ENCODE assay signal across 8 cellular contexts in the genomic region with DNA sequence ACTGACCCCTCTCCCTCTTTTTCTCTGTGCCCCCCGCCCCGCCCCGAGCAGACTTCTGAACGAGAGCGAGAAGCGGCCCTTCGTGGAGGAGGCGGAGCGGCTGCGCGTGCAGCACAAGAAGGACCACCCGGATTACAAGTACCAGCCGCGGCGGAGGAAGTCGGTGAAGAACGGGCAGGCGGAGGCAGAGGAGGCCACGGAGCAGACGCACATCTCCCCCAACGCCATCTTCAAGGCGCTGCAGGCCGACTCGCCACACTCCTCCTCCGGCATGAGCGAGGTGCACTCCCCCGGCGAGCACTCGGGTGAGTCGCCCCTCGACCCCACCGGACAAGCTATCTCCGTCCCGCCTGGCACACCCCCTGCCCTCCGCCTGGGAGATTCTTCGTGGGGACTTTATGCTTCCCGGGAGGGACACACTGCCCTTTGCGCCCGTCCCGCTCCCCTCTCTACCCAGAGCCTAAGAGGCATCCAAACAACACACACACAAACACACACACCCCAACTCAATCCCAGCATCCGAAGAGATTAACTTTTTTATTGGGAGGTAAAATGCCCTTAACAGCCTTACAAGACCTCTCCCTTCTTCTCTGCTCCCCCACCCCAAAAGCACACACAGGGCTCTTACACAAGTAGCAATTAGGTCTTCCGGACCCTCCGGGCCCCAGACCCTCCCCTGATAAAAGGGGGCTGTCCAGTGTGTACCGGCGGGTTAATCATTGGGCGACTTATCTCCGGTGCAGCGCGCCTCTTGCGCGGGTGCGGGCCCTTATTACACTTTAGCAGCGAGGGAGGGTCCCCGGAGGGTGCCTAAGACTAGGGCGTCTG. TPM values are rescaled to one million over a fixed set of nuclear protein-coding genes. Genes with fewer than 3 reads are reported as not detected.
A peak's percentile ranks its signal among the peaks of the same experiment; 100 is the strongest.
DNase-seq lines count a peak whose midpoint lies in the region; ATAC-seq, FAIRE-seq and TF ChIP-seq lines count a peak whose summit lies in the region.
"Had no signal": no experiment of that assay in that cellular context is flagged by ENCODE, and none has a peak within 500 bp of the region (broad histone marks: within the 10 kb centered on the region; RNA-seq: fewer than 3 reads in every experiment).

No MANE protein-coding gene starts in this region.

- H3K27me3 Mint-ChIP-seq in GM23338 (ENCODE audit: insufficient read depth, low read depth, poor library complexity) (peaks cover 37% of the 10 kb centered on the region), CD14-positive monocyte (ENCODE audit: low read depth in 3 of 3) (peaks cover 70 to 81% (median 77%) of the 10 kb centered on the region in 3 donors)

- H3K9me3 Mint-ChIP-seq in GM23338 (0 out of 3 replicates have a peak, but pooled peaks cover 3% of the 10 kb centered on the region), CD14-positive monocyte (peaks cover 0 to 29% (median 23%) of the 10 kb centered on the region in 7 donors)

- H3K27ac Mint-ChIP-seq in GM23338 (no peak overlapping the region), CD14-positive monocyte (no peak overlapping the region)

- peak overlapping the region; percentile 97 for H3K4me2 ChIP-seq in GM23338

- H3K4me1 Mint-ChIP-seq in GM23338 (peaks cover 55% of the 10 kb centered on the region), CD14-positive monocyte (peaks cover 6% of the 10 kb centered on the region)

- H3F3A ChIP-seq in GM23338 (replicated peaks; ENCODE audit: low read depth), result peaks cover 7% of the 10 kb centered on the region; the same call in 1 of the 2 replicates

- H3K4me3 Mint-ChIP-seq in GM23338 (peak overlapping the region; percentile 97), CD14-positive monocyte (peak overlapping the region in 1 of 2 donors; percentile 69)

- peaks cover 46% of the 10 kb centered on the region for H3K4me1 ChIP-seq in GM23338 (ENCODE audit: insufficient read depth)
- no peaks in the 10 kb centered on the region for H3K4me1 ChIP-seq in small intestine (ENCODE audit: control insufficient read depth in 2 of 2, insufficient read depth in 1 of 2, low read depth in 1 of 2, low read length in 1 of 2)

- 3 to 9% (median 6%) methylated on average over 52 to 55 of the region's 55 CpGs for WGBS in small intestine, 3 donors

- no peaks in the 10 kb centered on the region for H3K9me3 ChIP-seq in small intestine (ENCODE audit: control insufficient read depth, low read depth)

- no peak for TF ChIP-seq CTCF in GM23338 (conservative IDR thresholded peaks at IDR 0.05; ENCODE audit: low read depth in 2 of 2)
- TF ChIP-seq CTCF in CD14-positive monocyte (IDR thresholded peaks at IDR 0.05), result no peak

- H3K27ac ChIP-seq in GM23338 (ENCODE audit: low read depth) (no peak overlapping the region), small intestine (ENCODE audit: low read depth in 1 of 2, low read length in 1 of 2) (peak overlapping the region; percentile 22 to 48)
- H3K27ac ChIP-seq: SK-N-MC had no signal

- peak; percentile 64 for DNase-seq in GM23338 (ENCODE audit: low spot score)
- peak; percentile 45 for DNase-seq in T1000 (lab: John Stamatoyannopoulos, UW)
- DNase-seq in hepatic stellate cell (ENCODE audit: low spot score), result peak; percentile 74
- DNase-seq in small intestine, result peak; percentile 65
- no peak for DNase-seq in activated gamma-delta T cell (lab: John Stamatoyannopoulos, UW)
- no peak for DNase-seq in CD14-positive monocyte (ENCODE audit: low spot score)
- DNase-seq in NCI-H446 treated with DMSO at 0.1 percent for 48 hours (lab: John Stamatoyannopoulos, UW), result no peak

- H3K36me3 ChIP-seq in GM23338 (ENCODE audit: insufficient read depth), result no peaks in the 10 kb centered on the region; the same call in 1 of the 2 replicates
- no peaks in the 10 kb centered on the region for H3K36me3 ChIP-seq in small intestine (ENCODE audit: control insufficient read depth in 2 of 2, insufficient read depth in 2 of 2, low read length in 2 of 2)

- no peaks in the 10 kb centered on the region for H3K9me2 ChIP-seq in GM23338 (ENCODE audit: insufficient read depth)

- FAIRE-seq in small intestine (lab: Jason Lieb, UNC), result no peak

- 0 out of 2 replicates have a peak, but pooled peaks cover 9% of the 10 kb centered on the region for H3K79me2 ChIP-seq in GM23338 (replicated peaks; ENCODE audit: insufficient read depth)

- H4K20me1 ChIP-seq in GM23338 (replicated peaks; ENCODE audit: insufficient read depth), result no peaks in the 10 kb centered on the region

- H3K27me3 ChIP-seq in GM23338 (ENCODE audit: insufficient read depth) (peaks cover 67% of the 10 kb centered on the region), small intestine (ENCODE audit: control insufficient read depth in 2 of 2, insufficient read depth in 2 of 2, low read length in 2 of 2) (peaks cover 0 to 35% of the 10 kb centered on the region in 2 donors)

- intact Hi-C loops in CD14-positive monocyte (cut with micrococcal nuclease), result no loop called here

- H2AFZ ChIP-seq in GM23338, result peak overlapping the region; percentile 61

- H3K36me3 Mint-ChIP-seq in GM23338 (ENCODE audit: low read depth), result peaks cover 22% of the 10 kb centered on the region
- H3K36me3 Mint-ChIP-seq in CD14-positive monocyte, result peaks cover 0 to 9% of the 10 kb centered on the region in 2 donors

- ATAC-seq in GM23338, result peak; percentile 1; the same call in 2 of the 3 replicates

- H3K4me3 ChIP-seq in GM23338 (peak overlapping the region; percentile 85), small intestine (ENCODE audit: low read depth in 1 of 2, low read length in 2 of 2) (peak overlapping the region; percentile 63 to 65)

TF ChIP-seq in GM23338, 12 proteins besides CTCF, POLR2A, EP300 and RAD21:
- peak; percentile 44 for TF ChIP-seq EZH2 (IDR thresholded peaks at IDR 0.05; ENCODE audit: low read depth, unreplicated experiment)
- TF ChIP-seq ZNF331 (CRISPR knock-in tag; IDR thresholded peaks at IDR 0.05; ENCODE audit: low read depth), result no peak
- TF ChIP-seq, protein P1, sequence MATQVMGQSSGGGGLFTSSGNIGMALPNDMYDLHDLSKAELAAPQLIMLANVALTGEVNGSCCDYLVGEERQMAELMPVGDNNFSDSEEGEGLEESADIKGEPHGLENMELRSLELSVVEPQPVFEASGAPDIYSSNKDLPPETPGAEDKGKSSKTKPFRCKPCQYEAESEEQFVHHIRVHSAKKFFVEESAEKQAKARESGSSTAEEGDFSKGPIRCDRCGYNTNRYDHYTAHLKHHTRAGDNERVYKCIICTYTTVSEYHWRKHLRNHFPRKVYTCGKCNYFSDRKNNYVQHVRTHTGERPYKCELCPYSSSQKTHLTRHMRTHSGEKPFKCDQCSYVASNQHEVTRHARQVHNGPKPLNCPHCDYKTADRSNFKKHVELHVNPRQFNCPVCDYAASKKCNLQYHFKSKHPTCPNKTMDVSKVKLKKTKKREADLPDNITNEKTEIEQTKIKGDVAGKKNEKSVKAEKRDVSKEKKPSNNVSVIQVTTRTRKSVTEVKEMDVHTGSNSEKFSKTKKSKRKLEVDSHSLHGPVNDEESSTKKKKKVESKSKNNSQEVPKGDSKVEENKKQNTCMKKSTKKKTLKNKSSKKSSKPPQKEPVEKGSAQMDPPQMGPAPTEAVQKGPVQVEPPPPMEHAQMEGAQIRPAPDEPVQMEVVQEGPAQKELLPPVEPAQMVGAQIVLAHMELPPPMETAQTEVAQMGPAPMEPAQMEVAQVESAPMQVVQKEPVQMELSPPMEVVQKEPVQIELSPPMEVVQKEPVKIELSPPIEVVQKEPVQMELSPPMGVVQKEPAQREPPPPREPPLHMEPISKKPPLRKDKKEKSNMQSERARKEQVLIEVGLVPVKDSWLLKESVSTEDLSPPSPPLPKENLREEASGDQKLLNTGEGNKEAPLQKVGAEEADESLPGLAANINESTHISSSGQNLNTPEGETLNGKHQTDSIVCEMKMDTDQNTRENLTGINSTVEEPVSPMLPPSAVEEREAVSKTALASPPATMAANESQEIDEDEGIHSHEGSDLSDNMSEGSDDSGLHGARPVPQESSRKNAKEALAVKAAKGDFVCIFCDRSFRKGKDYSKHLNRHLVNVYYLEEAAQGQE (IDR thresholded peaks at IDR 0.05; ENCODE audit: unreplicated experiment), result no peak

RNA-seq across cellular contexts. Expression of a gene that starts 2.1 kb away (rescaled TPM):
- 4.4 and 5.8 TPM in 2 replicates for total RNA-seq in GM23338 (2014; rRNA removed; shearing (Covaris generic))
- 4.4 and 4.8 TPM in 2 replicates for polyA plus RNA-seq in GM23338 (2016; fragmentation: Nextera tagmentation; extraction: Ambion mirVana)
- 10 to 100 TPM in 1 of 3 donors, 1 to 10 TPM in 2; 3.0 to 21.2 (median 5.4) TPM for polyA plus RNA-seq in small intestine
- polyA plus RNA-seq in CD14-positive monocyte, result not detected

Comparison
In these comparisons a context has a peak if more than half of its experiments do, and no peak if none do; other contexts are left out.
1. DNase-seq: peak in GM23338 (single experiment), T1000 (single experiment), hepatic stellate cell (single experiment) and small intestine (single experiment); none in activated gamma-delta T cell (single experiment), CD14-positive monocyte (single experiment) and NCI-H446 treated with DMSO at 0.1 percent for 48 hours (single experiment).